ENCODE assay signal across 17 cellular contexts in genomic region chr12:86683568-86683991, GRCh38.
A peak's percentile ranks its signal among the peaks of the same experiment; 100 is the strongest.
DNase-seq lines count a peak whose midpoint lies in the region; TF ChIP-seq lines count a peak whose summit lies in the region.
"Had no signal": no experiment of that assay in that cellular context is flagged by ENCODE, and none has a peak within 500 bp of the region (broad histone marks: within the 10 kb centered on the region; RNA-seq: fewer than 3 reads in every experiment).

No MANE protein-coding gene starts in this region.

- H3K4me1 ChIP-seq in tibial artery (no peaks in the 10 kb centered on the region), neuronal stem cell (ENCODE audit: control insufficient read depth in 2 of 2, insufficient read depth in 1 of 2, low read depth in 1 of 2, low read length in 2 of 2) (no peaks in the 10 kb centered on the region)
- H3K4me1 ChIP-seq: BLaER1, testis had no signal

- DNase-seq in HS-27A (ENCODE audit: low read depth) (peak; percentile 5), amniotic stem cell (lab: John Stamatoyannopoulos, UW) (peak; percentile 5), fibroblast of the aortic adventitia (ENCODE audit: low read depth) (peak; percentile 64), stromal cell of bone marrow (ENCODE audit: low read depth) (peak; percentile 20), COLO668 (lab: John Stamatoyannopoulos, UW; ENCODE audit: unreplicated experiment) (no peak), tibial artery (no peak), neuronal stem cell (ENCODE audit: low spot score) (no peak)
- DNase-seq: activated CD4-positive, alpha-beta T cell treated with anti-CD3 and anti-CD28 coated beads, Interleukin-2, amount 50 U/mL, for 4 hours; activated T-cell treated with anti-CD3 and anti-CD28 coated beads for 4 hours; effector CD8-positive, alpha-beta T cell; KG1; NCI-H1105; ovary; stimulated activated CD4-positive, alpha-beta T cell treated with anti-CD3 and anti-CD28 coated beads, Interleukin-4, amount 100 ng/mL, for 24 hours; stimulated activated CD8-positive, alpha-beta memory T cell treated with anti-CD3 and anti-CD28 coated beads, Interleukin-4, amount 100 ng/mL, for 48 hours; testis had no signal

- H3K4ac ChIP-seq in neuronal stem cell (ENCODE audit: low read length) = no peak overlapping the region

- H2AFZ ChIP-seq in neuronal stem cell (ENCODE audit: low read length) = no peak overlapping the region

- no peaks in the 10 kb centered on the region for H3K9me3 ChIP-seq in tibial artery
- no peaks in the 10 kb centered on the region for H3K9me3 ChIP-seq in neuronal stem cell (replicated peaks in 1 of 2; ENCODE audit: control insufficient read depth in 2 of 2, insufficient read depth in 1 of 2, low read depth in 1 of 2, low read length in 2 of 2)
- H3K9me3 ChIP-seq: BLaER1, ovary, testis had no signal

- WGBS in neuronal stem cell (ENCODE audit: extremely low coverage in 2 of 2, insufficient read length in 2 of 2, insufficient replicate concordance in 1 of 2), 2 donors = no CpG with 5 or more reads among the region's 3 CpGs

- H3K36me3 ChIP-seq in tibial artery (no peaks in the 10 kb centered on the region), neuronal stem cell (replicated peaks in 1 of 2; ENCODE audit: control insufficient read depth in 2 of 2, insufficient read depth in 2 of 2, low read length in 2 of 2) (no peaks in the 10 kb centered on the region)
- H3K36me3 ChIP-seq: BLaER1, ovary had no signal

- no peak overlapping the region for H4K91ac ChIP-seq in neuronal stem cell (ENCODE audit: low read depth, low read length, poor library complexity)

- no peak overlapping the region for H3K14ac ChIP-seq in neuronal stem cell (ENCODE audit: low read length)

- H3K23ac ChIP-seq in neuronal stem cell (ENCODE audit: low read depth, low read length, poor library complexity) = no peak overlapping the region

- intact Hi-C loops in tibial artery (cut with DNase I; ENCODE audit: low total_unique reads) = no loop called here

- no peak overlapping the region for H3K4me2 ChIP-seq in neuronal stem cell (ENCODE audit: insufficient read depth, low read length, poor library complexity, severe bottlenecking)
- H3K4me2 ChIP-seq: BLaER1 had no signal

- TF ChIP-seq CTCF in fibroblast of the aortic adventitia (IDR thresholded peaks at IDR 0.05; ENCODE audit: insufficient read depth, low read length) (no peak), tibial artery (IDR thresholded peaks at IDR 0.05) (no peak)

- H2AK5ac ChIP-seq in neuronal stem cell (ENCODE audit: low read depth, low read length) = no peak overlapping the region

- no peak overlapping the region for H2BK15ac ChIP-seq in neuronal stem cell (ENCODE audit: low read length)

- no peak overlapping the region for H2BK120ac ChIP-seq in neuronal stem cell (ENCODE audit: low read depth, low read length)

- H2BK5ac ChIP-seq in neuronal stem cell (ENCODE audit: low read length) = no peak overlapping the region

- no peak overlapping the region for H4K8ac ChIP-seq in neuronal stem cell (ENCODE audit: low read depth, low read length)

- H3K9ac ChIP-seq in neuronal stem cell (ENCODE audit: low read depth, low read length, poor library complexity) = no peak overlapping the region
- H3K9ac ChIP-seq: BLaER1 had no signal

- no peak overlapping the region for H2BK12ac ChIP-seq in neuronal stem cell (ENCODE audit: low read length)

- no peaks in the 10 kb centered on the region for H3K79me1 ChIP-seq in neuronal stem cell (ENCODE audit: low read depth, low read length)

- H3K27ac ChIP-seq in tibial artery (no peak overlapping the region), neuronal stem cell (replicated peaks; ENCODE audit: low read length) (no peak overlapping the region)
- H3K27ac ChIP-seq: BLaER1, ovary, testis had no signal

- no peak overlapping the region for H3K18ac ChIP-seq in neuronal stem cell (ENCODE audit: low read length)

- H3K4me3 ChIP-seq in fibroblast of the aortic adventitia (ENCODE audit: low read depth, low read length) (no peak overlapping the region), tibial artery (no peak overlapping the region), neuronal stem cell (ENCODE audit: low read length in 2 of 2) (no peak overlapping the region)
- H3K4me3 ChIP-seq: BLaER1, ovary, testis had no signal

- H3K27me3 ChIP-seq in tibial artery (no peaks in the 10 kb centered on the region), neuronal stem cell (ENCODE audit: control insufficient read depth in 3 of 3, insufficient read depth in 3 of 3, low read depth in 1 of 3, low read length in 3 of 3) (no peaks in the 10 kb centered on the region)
- H3K27me3 ChIP-seq: BLaER1, ovary, testis had no signal

Comparison
In these comparisons a context has a peak if more than half of its experiments do, and no peak if none do; other contexts are left out.
1. DNase-seq: peak in HS-27A (single experiment), amniotic stem cell (single experiment), fibroblast of the aortic adventitia (single experiment) and stromal cell of bone marrow (single experiment); none in COLO668 (single experiment), tibial artery (0 of 2) and neuronal stem cell (single experiment).